Comparison of ENCODE assay signal across 8 cellular contexts in the genomic region with DNA sequence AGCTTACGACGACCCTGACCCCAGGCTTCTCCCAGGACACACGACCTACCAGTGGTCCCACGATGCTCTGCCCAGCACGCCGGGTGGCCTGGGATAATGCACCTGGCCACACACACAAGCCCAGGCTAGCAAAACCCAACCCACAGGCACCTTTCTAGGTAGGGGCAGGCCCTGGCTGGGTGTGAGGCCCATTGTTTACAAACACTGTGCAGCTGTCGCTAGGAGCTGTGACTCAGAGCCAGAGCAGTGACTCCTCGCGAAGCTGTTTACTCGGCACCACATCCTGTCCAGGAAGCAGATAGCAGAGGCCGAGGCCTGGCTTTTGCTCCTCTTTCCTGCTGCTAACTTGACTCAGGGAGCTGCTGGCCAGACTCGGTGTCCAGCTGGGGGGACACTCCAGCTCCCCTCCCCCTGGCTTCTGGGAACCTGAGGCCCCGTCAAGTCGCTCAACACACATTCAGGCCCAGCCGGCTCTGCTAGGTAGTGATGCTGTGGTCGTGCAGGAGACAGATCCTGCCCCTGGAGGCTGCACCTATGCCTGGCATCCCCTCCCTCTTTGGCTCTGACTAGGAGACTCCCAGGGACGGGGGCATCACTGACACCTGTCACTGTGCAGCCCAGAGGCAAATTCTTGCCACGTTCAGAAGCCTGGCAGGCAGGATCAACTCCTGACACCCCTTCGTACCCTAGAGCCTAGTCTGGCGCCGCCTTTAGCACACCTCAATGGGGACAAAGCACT.
DNase-seq lines count a peak whose midpoint lies in the region; ATAC-seq and TF ChIP-seq lines count a peak whose summit lies in the region.

No MANE protein-coding gene starts in this region.

- no peak for TF ChIP-seq CTCF in cardiac fibroblast (IDR thresholded peaks at IDR 0.05; ENCODE audit: low read depth, low read length)

- DNase-seq in NCI-H1694 (lab: John Stamatoyannopoulos, UW) (peak; percentile 52), cardiac fibroblast (ENCODE audit: low read depth in 2 of 2) (peak; percentile 96), kidney glomerular epithelial cell (lab: John Stamatoyannopoulos, UW) (peak; percentile 94), cortex of kidney (lab: John Stamatoyannopoulos, UW) (no peak)
- DNase-seq in activated CD4-positive, CD25-positive, alpha-beta regulatory T cell treated with anti-CD3 and anti-CD28 coated beads, Interleukin-2, amount 50 U/mL, for 16 hours (ENCODE audit: low read depth, low spot score): peak; percentile 82
- DNase-seq in stimulated activated CD4-positive, alpha-beta T cell treated with anti-CD3 and anti-CD28 coated beads, Interleukin-1b, Interleukin-23, amount 100 ng/mL, for 24 hours (ENCODE audit: low read depth in 4 of 4, low spot score in 1 of 4): peak in 3 of 4 experiments; percentile 67 to 75 (median 71)

- ATAC-seq in GM18499 (IDR thresholded peaks at IDR 0.05; ENCODE audit: insufficient read depth, unreplicated experiment) (peak; percentile 81), HG02840 (IDR thresholded peaks at IDR 0.05; ENCODE audit: low FRiP score, unreplicated experiment) (peak; percentile 74)

- no peak overlapping the region for H3K4me3 ChIP-seq in cardiac fibroblast (replicated peaks in 1 of 2; ENCODE audit: low read depth in 2 of 2, low read length in 2 of 2)
